Comparison of ENCODE assay signal across 8 cellular contexts in genomic region chr6:116060572-116061283, GRCh38. TPM values are rescaled to one million over a fixed set of nuclear protein-coding genes. Genes with fewer than 3 reads are reported as not detected.
A peak's percentile ranks its signal among the peaks of the same experiment; 100 is the strongest.
DNase-seq lines count a peak whose midpoint lies in the region; ATAC-seq and TF ChIP-seq lines count a peak whose summit lies in the region.

A gene with protein sequence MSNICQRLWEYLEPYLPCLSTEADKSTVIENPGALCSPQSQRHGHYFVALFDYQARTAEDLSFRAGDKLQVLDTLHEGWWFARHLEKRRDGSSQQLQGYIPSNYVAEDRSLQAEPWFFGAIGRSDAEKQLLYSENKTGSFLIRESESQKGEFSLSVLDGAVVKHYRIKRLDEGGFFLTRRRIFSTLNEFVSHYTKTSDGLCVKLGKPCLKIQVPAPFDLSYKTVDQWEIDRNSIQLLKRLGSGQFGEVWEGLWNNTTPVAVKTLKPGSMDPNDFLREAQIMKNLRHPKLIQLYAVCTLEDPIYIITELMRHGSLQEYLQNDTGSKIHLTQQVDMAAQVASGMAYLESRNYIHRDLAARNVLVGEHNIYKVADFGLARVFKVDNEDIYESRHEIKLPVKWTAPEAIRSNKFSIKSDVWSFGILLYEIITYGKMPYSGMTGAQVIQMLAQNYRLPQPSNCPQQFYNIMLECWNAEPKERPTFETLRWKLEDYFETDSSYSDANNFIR (minus strand): TSS chr6:116060891. CDS start chr6:116060311, 580 bp downstream.

- H3K27ac Mint-ChIP-seq in stimulated activated naive CD8-positive, alpha-beta T cell treated with anti-CD3 and anti-CD28 coated beads, Interleukin-15, amount 100 ng/mL, for 72 hours, result no peak within 1 kb of the TSS

- no peaks in the 10 kb centered on the region for H3K4me1 ChIP-seq in HEK293 (ENCODE audit: control insufficient read depth, insufficient read depth, low read length)
- H3K4me1 ChIP-seq in SJSA1 (replicated peaks), result no peaks in the 10 kb centered on the region
- peaks cover 0 to 5% of the 10 kb centered on the region in 2 donors for H3K4me1 ChIP-seq in right atrium auricular region
- peaks cover 8 to 15% of the 10 kb centered on the region in 2 donors for H3K4me1 ChIP-seq in thoracic aorta (ENCODE audit: control insufficient read depth in 1 of 2, low read depth in 2 of 2)

- ATAC-seq in thoracic aorta (ENCODE audit: insufficient number of reproducible peaks, low FRiP score, low read depth) (peak; percentile 60), HG02759 (IDR thresholded peaks at IDR 0.05; ENCODE audit: unreplicated experiment) (no peak), GM21381 (IDR thresholded peaks at IDR 0.05; ENCODE audit: unreplicated experiment) (no peak)
- no peak for ATAC-seq in stimulated activated naive CD8-positive, alpha-beta T cell treated with anti-CD3 and anti-CD28 coated beads, Interleukin-15, amount 100 ng/mL, for 72 hours

- peak in 1 of 2 experiments; percentile 44 for DNase-seq in SJSA1 (ENCODE audit: low read depth in 1 of 2, low spot score in 2 of 2)
- peak; percentile 67 for DNase-seq in right atrium auricular region (ENCODE audit: low spot score)
- no peak for DNase-seq in thoracic aorta (ENCODE audit: low spot score)
- DNase-seq in T-helper 9 cell, result no peak
- no peak for DNase-seq in stimulated activated naive CD8-positive, alpha-beta T cell treated with anti-CD3 and anti-CD28 coated beads, Interleukin-15, amount 100 ng/mL, for 72 hours

- H3K36me3 ChIP-seq in HEK293 (ENCODE audit: control insufficient read depth in 2 of 2, insufficient read depth in 1 of 2, low read length in 2 of 2) (no peaks in the 10 kb centered on the region), SJSA1 (no peaks in the 10 kb centered on the region), right atrium auricular region (no peaks in the 10 kb centered on the region), thoracic aorta (no peaks in the 10 kb centered on the region)

- H3K4me3 Mint-ChIP-seq in stimulated activated naive CD8-positive, alpha-beta T cell treated with anti-CD3 and anti-CD28 coated beads, Interleukin-15, amount 100 ng/mL, for 72 hours, result no peak within 1 kb of the TSS

- no peaks in the 10 kb centered on the region for H3K9me3 Mint-ChIP-seq in stimulated activated naive CD8-positive, alpha-beta T cell treated with anti-CD3 and anti-CD28 coated beads, Interleukin-15, amount 100 ng/mL, for 72 hours

- H3K27me3 ChIP-seq in SJSA1 (replicated peaks), result no peaks in the 10 kb centered on the region
- no peaks in the 10 kb centered on the region for H3K27me3 ChIP-seq in right atrium auricular region
- no peaks in the 10 kb centered on the region for H3K27me3 ChIP-seq in thoracic aorta (replicated peaks; ENCODE audit: insufficient read depth)

- H3K9me3 ChIP-seq in HEK293 (ENCODE audit: control insufficient read depth, insufficient read depth, low read depth, low read length), result no peaks in the 10 kb centered on the region
- no peaks in the 10 kb centered on the region for H3K9me3 ChIP-seq in SJSA1 (replicated peaks)
- no peaks in the 10 kb centered on the region for H3K9me3 ChIP-seq in right atrium auricular region
- no peaks in the 10 kb centered on the region for H3K9me3 ChIP-seq in thoracic aorta

- POLR2A ChIA-PET in HEK293 (lab: Yijun Ruan, JAX), result interaction anchor here (1.1 to 1.2 kb wide), 2 partner anchors 40 to 220 kb away, joined by 3 to 6 read pairs; partner anchors contain the start of gene NT5DC1

- peaks cover 9% of the 10 kb centered on the region for H3K27me3 Mint-ChIP-seq in stimulated activated naive CD8-positive, alpha-beta T cell treated with anti-CD3 and anti-CD28 coated beads, Interleukin-15, amount 100 ng/mL, for 72 hours

- H3K4me3 ChIP-seq in HEK293 (ENCODE audit: low read depth, low read length) (peak within 1 kb of the TSS; percentile 27), SJSA1 (peak within 1 kb of the TSS; percentile 30), right atrium auricular region (peak within 1 kb of the TSS; percentile 34 to 48), thoracic aorta (peak within 1 kb of the TSS; percentile 78)

- no peaks in the 10 kb centered on the region for H3K4me1 Mint-ChIP-seq in stimulated activated naive CD8-positive, alpha-beta T cell treated with anti-CD3 and anti-CD28 coated beads, Interleukin-15, amount 100 ng/mL, for 72 hours

- no peak for TF ChIP-seq CTCF in HEK293 (tag by site-specific recombination; IDR thresholded peaks at IDR 0.05)
- peak in 1 of 2 donors; percentile 56 for TF ChIP-seq CTCF in right atrium auricular region (IDR thresholded peaks at IDR 0.05)
- peak; percentile 61 for TF ChIP-seq CTCF in thoracic aorta (IDR thresholded peaks at IDR 0.05)

- H3K27ac ChIP-seq in HEK293 (ENCODE audit: extremely low read depth, low read depth, low read length) (no peak within 1 kb of the TSS), SJSA1 (peak within 1 kb of the TSS; percentile 27; the same call in 1 of the 2 replicates), right atrium auricular region (peak within 1 kb of the TSS; percentile 54 to 56), thoracic aorta (peak within 1 kb of the TSS; percentile 76 to 89)

- CTCF ChIA-PET in HEK293 (lab: Yijun Ruan, JAX), result interaction anchor here (0.6 to 1.7 kb wide), 16 partner anchors 9 to 2000 kb away, joined by 3 to 8 read pairs (median 4); no protein-coding TSS in a partner anchor

TF ChIP-seq in HEK293, 187 proteins besides CTCF, POLR2A, EP300 and RAD21:
- TF ChIP-seq ZNF391 (tag by site-specific recombination; IDR thresholded peaks at IDR 0.05; ENCODE audit: borderline replicate concordance, low read depth) (no peak), TRIM28 (IDR thresholded peaks at IDR 0.05; ENCODE audit: borderline replicate concordance, low read length) (0 out of 2 replicates have a peak, but pooled peaks have one; percentile 3), ZFHX2 (tag by site-specific recombination; conservative IDR thresholded peaks at IDR 0.05) (no peak)

RNA-seq across cellular contexts. Expression of the gene that starts here (rescaled TPM):
- total RNA-seq in SJSA1 (2014; rRNA removed; shearing (Covaris generic)), result 0.66 and 0.91 TPM in 2 replicates
- total RNA-seq in right atrium auricular region (1 to 10 TPM; 2.7 to 6.3 TPM), thoracic aorta (10 to 100 TPM; 16.0 to 20.0 TPM)

Comparison
In these comparisons a context has a peak if more than half of its experiments do, and no peak if none do; other contexts are left out.
1. H3K4me3 ChIP-seq: peak in every context shown above with its lines; median percentile 78 in thoracic aorta; 41 in right atrium auricular region; 30 in SJSA1; 27 in HEK293.